ENCODE assay signal across 8 cellular contexts in the genomic region with DNA sequence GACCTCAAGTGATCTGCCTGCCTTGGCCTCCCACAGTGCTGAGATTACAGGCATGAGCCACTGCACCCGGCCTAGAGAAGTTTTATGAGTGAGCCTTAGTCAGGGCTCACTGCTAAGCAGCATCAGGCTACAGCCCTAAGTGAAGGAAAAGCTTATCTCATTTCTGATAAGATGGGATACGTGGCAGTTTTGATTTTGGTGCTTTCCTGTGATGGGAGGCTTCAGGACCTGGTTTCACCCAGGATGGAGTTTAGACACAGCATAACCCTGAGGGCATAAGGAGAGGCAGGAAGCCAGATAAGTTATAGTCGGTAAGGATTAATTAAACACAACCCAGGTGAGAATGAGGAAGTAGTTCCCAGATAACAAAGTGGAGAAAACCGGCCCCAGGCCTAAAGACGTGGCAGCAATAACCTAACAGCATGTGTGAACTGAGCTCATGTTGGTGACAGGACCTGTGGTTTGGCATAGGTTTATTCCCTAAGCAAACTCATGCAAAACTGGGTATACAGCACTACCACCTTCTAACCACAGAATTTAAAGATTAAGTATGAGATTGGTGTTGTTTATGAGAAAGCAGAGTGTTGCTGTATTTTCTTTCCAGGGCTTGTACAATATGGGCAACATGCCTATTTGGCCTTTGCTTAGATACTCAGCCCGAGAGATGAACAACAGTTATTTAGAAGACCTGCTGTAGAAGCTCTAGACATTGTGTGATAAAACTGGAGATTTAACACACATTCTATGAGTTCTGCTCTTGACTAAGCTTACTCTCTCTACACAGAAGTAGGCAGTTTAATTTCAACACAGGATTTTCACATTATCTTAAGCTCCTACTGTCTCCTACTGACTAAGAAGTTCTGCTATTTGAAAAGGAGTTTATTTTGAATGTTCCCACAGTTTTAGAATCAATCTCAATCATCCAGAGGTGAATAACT.
A peak's percentile ranks its signal among the peaks of the same experiment; 100 is the strongest.
DNase-seq lines count a peak whose midpoint lies in the region; ATAC-seq and TF ChIP-seq lines count a peak whose summit lies in the region.

No MANE protein-coding gene starts in this region.

- H3K9me3 ChIP-seq in transverse colon = no peaks in the 10 kb centered on the region

- in situ Hi-C loops in transverse colon (cut with MboI; ENCODE audit: low pct_ligation_motif_present in 1 of 4, low pct_unique_long_range_greater_than_20kb in 1 of 4, low sequenced_read_pairs in 3 of 4) = no loop called here

- TF ChIP-seq EP300 in transverse colon (IDR thresholded peaks at IDR 0.05; ENCODE audit: low read depth) = no peak

- TF ChIP-seq CTCF in epithelial cell of esophagus (IDR thresholded peaks at IDR 0.05; ENCODE audit: insufficient read depth, low read depth, low read length, missing control alignments) = no peak
- TF ChIP-seq CTCF in transverse colon (IDR thresholded peaks at IDR 0.05) = no peak

- H3K4me1 ChIP-seq in transverse colon = peaks cover 8 to 28% (median 20%) of the 10 kb centered on the region in 4 donors

- H3K27me3 ChIP-seq in transverse colon (no peaks in the 10 kb centered on the region), H7 (ENCODE audit: control insufficient read depth, insufficient read depth, low read length) (no peaks in the 10 kb centered on the region)

- peak; percentile 5 for DNase-seq in activated naive CD4-positive, alpha-beta T cell treated with Interleukin-2 at 50 U/mL for 16 hours
- no peak for DNase-seq in activated naive CD4-positive, alpha-beta T cell treated with anti-CD3 and anti-CD28 coated beads, Interleukin-2, amount 50 U/mL, for 16 hours
- peak; percentile 100 for DNase-seq in NCI-H226
- peak; percentile 87 for DNase-seq in epithelial cell of esophagus (ENCODE audit: low read depth)
- peak; percentile 65 for DNase-seq in transverse colon
- no peak for DNase-seq in H7
- no peak for DNase-seq in DMS79 treated with DMSO at 0.1 percent for 48 hours (lab: John Stamatoyannopoulos, UW)

- WGBS in transverse colon (ENCODE audit: low coverage in 1 of 2), 2 donors = 39 to 47% methylated on average over 5 to 6 of the region's 6 CpGs

- H3K27ac ChIP-seq in transverse colon = peak overlapping the region; percentile 72 to 83 (median 82)

- intact Hi-C loops in transverse colon (cut with DNase I; ENCODE audit: low total_unique reads) = no loop called here

- no peak overlapping the region for H3K4me3 ChIP-seq in epithelial cell of esophagus (ENCODE audit: low read length)
- no peak overlapping the region for H3K4me3 ChIP-seq in transverse colon
- no peak overlapping the region for H3K4me3 ChIP-seq in H7 (ENCODE audit: insufficient read depth, low read depth, low read length)

- TF ChIP-seq POLR2A in transverse colon (IDR thresholded peaks at IDR 0.05) = no peak

- H3K36me3 ChIP-seq in transverse colon (no peaks in the 10 kb centered on the region), H7 (replicated peaks; ENCODE audit: control insufficient read depth, insufficient read depth, low read length) (no peaks in the 10 kb centered on the region)

- no peak for ATAC-seq in GM21717 (IDR thresholded peaks at IDR 0.05; ENCODE audit: unreplicated experiment)

Comparison
In these comparisons a context has a peak if more than half of its experiments do, and no peak if none do; other contexts are left out.
1. DNase-seq: peak in activated naive CD4-positive, alpha-beta T cell treated with Interleukin-2 at 50 U/mL for 16 hours (single experiment), NCI-H226 (single experiment), epithelial cell of esophagus (single experiment) and transverse colon (single experiment); none in activated naive CD4-positive, alpha-beta T cell treated with anti-CD3 and anti-CD28 coated beads, Interleukin-2, amount 50 U/mL, for 16 hours (single experiment), H7 (single experiment) and DMS79 treated with DMSO at 0.1 percent for 48 hours (single experiment).